22 cellular contexts compared by ENCODE assay signal in the genomic region with DNA sequence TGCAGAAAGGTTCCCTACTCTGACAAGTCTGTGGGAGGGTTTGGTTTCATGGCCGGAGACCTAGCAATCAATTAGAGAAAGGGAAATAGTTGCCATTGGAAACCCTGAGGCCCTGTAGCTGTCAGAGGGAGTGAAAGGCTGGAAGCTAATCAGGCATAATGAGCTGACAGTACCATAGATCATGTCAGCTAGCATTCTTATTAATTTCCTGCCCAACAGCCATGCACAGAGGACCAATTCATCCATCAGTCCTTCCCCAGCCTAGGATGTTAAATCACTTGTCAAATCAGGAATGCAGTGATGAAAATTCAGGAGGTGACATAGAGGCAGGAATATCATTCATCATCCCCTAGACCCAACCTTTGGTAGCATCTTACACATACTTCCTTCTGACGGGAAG.
"Had no signal": no experiment of that assay in that cellular context is flagged by ENCODE, and none has a peak within 500 bp of the region (broad histone marks: within the 10 kb centered on the region; RNA-seq: fewer than 3 reads in every experiment).

No MANE protein-coding gene starts in this region.

- H3K4me3 Mint-ChIP-seq: natural killer cell; stimulated activated naive B cell treated with anti-CD40 and anti-IgM and Interleukin-4, amounts not matched to agents 10 μg/mL and 1 μg/mL and 100 μg/mL, for 72 hours; stimulated activated naive CD8-positive, alpha-beta T cell treated with anti-CD3 and anti-CD28 coated beads, Interleukin-15, amount 100 ng/mL, for 72 hours had no signal

- H3K4me3 ChIP-seq: dorsolateral prefrontal cortex, heart left ventricle, right atrium auricular region, sigmoid colon, skin epidermis, testis, tibial nerve, upper lobe of right lung, vagina had no signal

- H3K4me1 Mint-ChIP-seq: natural killer cell; stimulated activated naive B cell treated with anti-CD40 and anti-IgM and Interleukin-4, amounts not matched to agents 10 μg/mL and 1 μg/mL and 100 μg/mL, for 72 hours; stimulated activated naive CD8-positive, alpha-beta T cell treated with anti-CD3 and anti-CD28 coated beads, Interleukin-15, amount 100 ng/mL, for 72 hours had no signal

- H3K9me3 Mint-ChIP-seq: stimulated activated naive CD8-positive, alpha-beta T cell treated with anti-CD3 and anti-CD28 coated beads, Interleukin-15, amount 100 ng/mL, for 72 hours had no signal

- H3K27ac ChIP-seq: dorsolateral prefrontal cortex, heart left ventricle, neutrophil, right atrium auricular region, sigmoid colon, skin epidermis, testis, tibial nerve, upper lobe of right lung, vagina had no signal

- H3K27me3 ChIP-seq: heart left ventricle, neutrophil, right atrium auricular region, sigmoid colon, testis, tibial nerve, upper lobe of right lung, vagina had no signal

- H3K27me3 Mint-ChIP-seq: stimulated activated naive CD8-positive, alpha-beta T cell treated with anti-CD3 and anti-CD28 coated beads, Interleukin-15, amount 100 ng/mL, for 72 hours had no signal

- H3K9me3 ChIP-seq: neutrophil, testis, upper lobe of right lung, vagina had no signal

- DNase-seq: cortex of kidney; dorsolateral prefrontal cortex; effector CD8-positive, alpha-beta T cell; foreskin melanocyte; heart left ventricle; hippocampal formation; mammary epithelial cell; natural killer cell; posterior cingulate gyrus; sigmoid colon; stimulated activated CD4-positive, alpha-beta T cell treated with anti-CD3 and anti-CD28 coated beads, Interleukin-2, amount 100 ng/mL, for 24 hours; stimulated activated CD4-positive, alpha-beta T cell treated with anti-CD3 and anti-CD28 coated beads, Interleukin-4, amount 100 ng/mL, for 4 hours; stimulated activated naive B cell treated with anti-CD40 and anti-IgM and Interleukin-4, amounts not matched to agents 10 μg/mL and 1 μg/mL and 100 μg/mL, for 72 hours; stimulated activated naive CD8-positive, alpha-beta T cell treated with anti-CD3 and anti-CD28 coated beads, Interleukin-15, amount 100 ng/mL, for 72 hours; testis; upper lobe of right lung had no signal

- ATAC-seq: heart left ventricle; left lobe of liver; natural killer cell; stimulated activated naive B cell treated with anti-CD40 and anti-IgM and Interleukin-4, amounts not matched to agents 10 μg/mL and 1 μg/mL and 100 μg/mL, for 72 hours; stimulated activated naive CD8-positive, alpha-beta T cell treated with anti-CD3 and anti-CD28 coated beads, Interleukin-15, amount 100 ng/mL, for 72 hours; upper lobe of right lung had no signal

- H3K36me3 ChIP-seq: heart left ventricle, neutrophil, right atrium auricular region, sigmoid colon, tibial nerve, upper lobe of right lung, vagina had no signal

- H3K4me1 ChIP-seq: heart left ventricle, right atrium auricular region, testis had no signal

- H3K36me3 Mint-ChIP-seq: natural killer cell; stimulated activated naive B cell treated with anti-CD40 and anti-IgM and Interleukin-4, amounts not matched to agents 10 μg/mL and 1 μg/mL and 100 μg/mL, for 72 hours had no signal

- H3K27ac Mint-ChIP-seq: natural killer cell; stimulated activated naive B cell treated with anti-CD40 and anti-IgM and Interleukin-4, amounts not matched to agents 10 μg/mL and 1 μg/mL and 100 μg/mL, for 72 hours; stimulated activated naive CD8-positive, alpha-beta T cell treated with anti-CD3 and anti-CD28 coated beads, Interleukin-15, amount 100 ng/mL, for 72 hours had no signal
